8 cellular contexts compared by ENCODE assay signal in the genomic region with DNA sequence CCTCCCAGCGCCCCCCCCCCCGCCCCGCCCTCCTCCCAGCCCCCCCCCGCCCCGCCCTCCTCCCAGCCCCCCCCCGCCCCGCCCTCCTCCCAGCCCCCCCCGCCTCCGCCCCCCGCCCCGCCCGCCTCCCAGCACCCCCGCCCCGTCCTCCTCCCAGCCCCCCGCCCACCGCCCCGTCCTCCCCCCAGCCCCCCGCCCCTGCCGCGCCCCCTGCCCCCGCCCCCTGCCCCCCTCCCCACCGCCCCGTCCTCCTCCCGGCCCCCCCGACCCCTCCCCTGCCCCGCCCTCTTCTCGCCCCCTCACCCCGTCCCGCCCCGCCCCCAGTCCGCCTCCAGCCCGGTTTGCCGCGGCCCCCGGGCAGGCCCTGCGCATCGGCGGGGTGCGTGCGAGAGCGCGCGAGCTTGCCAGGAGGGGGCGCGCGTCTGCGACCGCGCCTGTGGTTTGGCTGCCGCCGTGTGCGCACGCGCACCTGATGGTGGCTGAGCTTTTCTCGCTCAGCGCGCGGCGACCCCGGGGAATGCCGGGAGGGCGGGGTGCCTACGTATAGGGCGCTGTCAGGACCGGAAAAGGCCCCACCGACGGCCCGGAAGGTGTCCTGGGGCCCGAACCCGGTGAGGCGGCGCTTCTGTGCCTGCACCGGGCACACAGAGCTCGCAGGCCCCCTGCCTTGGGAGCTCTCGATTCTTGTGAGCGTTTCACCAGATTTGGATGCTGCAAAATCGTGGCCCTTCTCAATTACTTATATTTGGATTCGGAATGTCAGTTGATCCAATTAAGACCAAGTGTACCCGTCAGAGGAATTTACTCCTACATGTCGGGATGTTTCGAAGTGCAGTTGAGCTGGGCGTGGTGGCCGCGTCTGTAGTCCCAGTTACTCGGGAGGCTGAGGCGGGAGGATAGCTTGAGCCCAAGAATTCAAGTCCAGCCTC. TPM values are rescaled to one million over a fixed set of nuclear protein-coding genes. Genes with fewer than 3 reads are reported as not detected.
DNase-seq lines count a peak whose midpoint lies in the region; TF ChIP-seq lines count a peak whose summit lies in the region.

No MANE protein-coding gene starts in this region.

- DNase-seq in G401 (ENCODE audit: low spot score), result peak; percentile 90
- peak; percentile 100 for DNase-seq in H7
- DNase-seq in LoVo (ENCODE audit: low spot score), result peak; percentile 96
- peak; percentile 96 for DNase-seq in RPMI8226
- peak; percentile 97 for DNase-seq in activated T-helper 2 cell treated with anti-CD3 and anti-CD28 coated beads, Interferon-gamma antibody, Interleukin-2, Interleukin-4, amounts not matched to agents 10 μg/mL and 5 μg/mL and 100 μg/mL, durations not matched to agents 14 hours and 24 hours and 36 hours (ENCODE audit: low spot score)
- DNase-seq in fibroblast of pulmonary artery (ENCODE audit: low read depth), result peak; percentile 95
- DNase-seq in stimulated activated naive CD4-positive, alpha-beta T cell treated with Interleukin-2 at 50 U/mL for 16 hours (lab: John Stamatoyannopoulos, UW), result peak; percentile 94

- peaks cover 15% of the 10 kb centered on the region for H3K4me1 Mint-ChIP-seq in activated T-helper 2 cell treated with anti-CD3 and anti-CD28 coated beads, Interferon-gamma antibody, Interleukin-2, Interleukin-4, amounts not matched to agents 10 μg/mL and 5 μg/mL and 100 μg/mL, durations not matched to agents 14 hours and 24 hours and 36 hours (ENCODE audit: low read depth)
- peaks cover 12% of the 10 kb centered on the region for H3K4me1 Mint-ChIP-seq in nephron

- H3K9me3 Mint-ChIP-seq in activated T-helper 2 cell treated with anti-CD3 and anti-CD28 coated beads, Interferon-gamma antibody, Interleukin-2, Interleukin-4, amounts not matched to agents 10 μg/mL and 5 μg/mL and 100 μg/mL, durations not matched to agents 14 hours and 24 hours and 36 hours, result peaks cover 12% of the 10 kb centered on the region
- H3K9me3 Mint-ChIP-seq in nephron, result peaks cover 4% of the 10 kb centered on the region

- peaks cover 7% of the 10 kb centered on the region for H3K27me3 Mint-ChIP-seq in activated T-helper 2 cell treated with anti-CD3 and anti-CD28 coated beads, Interferon-gamma antibody, Interleukin-2, Interleukin-4, amounts not matched to agents 10 μg/mL and 5 μg/mL and 100 μg/mL, durations not matched to agents 14 hours and 24 hours and 36 hours (ENCODE audit: low read depth)
- H3K27me3 Mint-ChIP-seq in nephron (ENCODE audit: low read depth), result peaks cover 11% of the 10 kb centered on the region

- peak overlapping the region; percentile 49 for H3K4me3 ChIP-seq in H7 (ENCODE audit: insufficient read depth, low read depth, low read length)
- H3K4me3 ChIP-seq in fibroblast of pulmonary artery (replicated peaks; ENCODE audit: low read depth, low read length), result peak overlapping the region; percentile 59

- peak overlapping the region; percentile 91 for H3K27ac Mint-ChIP-seq in activated T-helper 2 cell treated with anti-CD3 and anti-CD28 coated beads, Interferon-gamma antibody, Interleukin-2, Interleukin-4, amounts not matched to agents 10 μg/mL and 5 μg/mL and 100 μg/mL, durations not matched to agents 14 hours and 24 hours and 36 hours
- H3K27ac Mint-ChIP-seq in nephron, result peak overlapping the region; percentile 77 to 94 (median 92)

- H3K36me3 ChIP-seq in H7 (replicated peaks; ENCODE audit: control insufficient read depth, insufficient read depth, low read length), result no peaks in the 10 kb centered on the region; the same call in none of the 2 replicates

- intact Hi-C loops in activated T-helper 2 cell treated with anti-CD3 and anti-CD28 coated beads, Interferon-gamma antibody, Interleukin-2, Interleukin-4, amounts not matched to agents 10 μg/mL and 5 μg/mL and 100 μg/mL, durations not matched to agents 14 hours and 24 hours and 36 hours (cut with micrococcal nuclease), result loop anchor here (5.0 kb wide), 1 partner anchor 35 kb away; a partner anchor contains a TSS

- H3K4me3 Mint-ChIP-seq in activated T-helper 2 cell treated with anti-CD3 and anti-CD28 coated beads, Interferon-gamma antibody, Interleukin-2, Interleukin-4, amounts not matched to agents 10 μg/mL and 5 μg/mL and 100 μg/mL, durations not matched to agents 14 hours and 24 hours and 36 hours (ENCODE audit: low read depth), result peak overlapping the region; percentile 82
- peak overlapping the region; percentile 80 to 84 (median 83) for H3K4me3 Mint-ChIP-seq in nephron

- H3K27me3 ChIP-seq in H7 (ENCODE audit: control insufficient read depth, insufficient read depth, low read length), result 0 out of 2 replicates have a peak, but pooled peaks cover 3% of the 10 kb centered on the region

- H3K36me3 Mint-ChIP-seq in activated T-helper 2 cell treated with anti-CD3 and anti-CD28 coated beads, Interferon-gamma antibody, Interleukin-2, Interleukin-4, amounts not matched to agents 10 μg/mL and 5 μg/mL and 100 μg/mL, durations not matched to agents 14 hours and 24 hours and 36 hours (ENCODE audit: low read depth), result peaks cover 19% of the 10 kb centered on the region
- H3K36me3 Mint-ChIP-seq in nephron (ENCODE audit: low read depth), result no peaks in the 10 kb centered on the region

- in situ Hi-C loops in G401 (cut with HindIII; ENCODE audit: low sequenced_read_pairs), result no loop called here

- TF ChIP-seq CTCF in fibroblast of pulmonary artery (IDR thresholded peaks at IDR 0.05; ENCODE audit: low read length, missing control alignments) (peak; percentile 17), nephron (IDR thresholded peaks at IDR 0.05; ENCODE audit: unreplicated experiment in 3 of 3) (peak; percentile 77 to 78 (median 78))

RNA-seq across cellular contexts. Expression of a gene that starts 0.5 kb away (rescaled TPM):
- total RNA-seq in G401 (2014; rRNA removed; shearing (Covaris generic)), result 80.9 and 97.9 TPM in 2 replicates
- total RNA-seq in H7 (2014; rRNA removed; shearing (Covaris generic)), result 90.5 and 100 TPM in 2 replicates
- 85.7 and 89.1 TPM in 2 replicates for total RNA-seq in activated T-helper 2 cell treated with anti-CD3 and anti-CD28 coated beads, Interferon-gamma antibody, Interleukin-2, Interleukin-4, amounts not matched to agents 10 μg/mL and 5 μg/mL and 100 μg/mL, durations not matched to agents 14 hours and 24 hours and 36 hours

RNA-seq across cellular contexts. Expression of a gene that starts 36.1 kb away (rescaled TPM):
- total RNA-seq in G401 (2014; rRNA removed; shearing (Covaris generic)), result 23.9 and 32.7 TPM in 2 replicates
- total RNA-seq in H7 (2014; rRNA removed; shearing (Covaris generic)), result 39.4 and 45.1 TPM in 2 replicates
- 126 and 127 TPM in 2 replicates for total RNA-seq in activated T-helper 2 cell treated with anti-CD3 and anti-CD28 coated beads, Interferon-gamma antibody, Interleukin-2, Interleukin-4, amounts not matched to agents 10 μg/mL and 5 μg/mL and 100 μg/mL, durations not matched to agents 14 hours and 24 hours and 36 hours

RNA-seq across cellular contexts. Expression of a gene that starts 44.2 kb away (rescaled TPM):
- total RNA-seq in G401 (2014; rRNA removed; shearing (Covaris generic)), result 23.4 and 35.6 TPM in 2 replicates
- 27.8 and 29.0 TPM in 2 replicates for total RNA-seq in H7 (2014; rRNA removed; shearing (Covaris generic))
- total RNA-seq in activated T-helper 2 cell treated with anti-CD3 and anti-CD28 coated beads, Interferon-gamma antibody, Interleukin-2, Interleukin-4, amounts not matched to agents 10 μg/mL and 5 μg/mL and 100 μg/mL, durations not matched to agents 14 hours and 24 hours and 36 hours, result 17.3 and 18.5 TPM in 2 replicates

Comparison
In these comparisons a context has a peak if more than half of its experiments do, and no peak if none do; other contexts are left out.
1. Peak in every context shown above with its lines: DNase-seq and H3K4me3 ChIP-seq.